ENCODE assay signal across 13 cellular contexts in the genomic region with DNA sequence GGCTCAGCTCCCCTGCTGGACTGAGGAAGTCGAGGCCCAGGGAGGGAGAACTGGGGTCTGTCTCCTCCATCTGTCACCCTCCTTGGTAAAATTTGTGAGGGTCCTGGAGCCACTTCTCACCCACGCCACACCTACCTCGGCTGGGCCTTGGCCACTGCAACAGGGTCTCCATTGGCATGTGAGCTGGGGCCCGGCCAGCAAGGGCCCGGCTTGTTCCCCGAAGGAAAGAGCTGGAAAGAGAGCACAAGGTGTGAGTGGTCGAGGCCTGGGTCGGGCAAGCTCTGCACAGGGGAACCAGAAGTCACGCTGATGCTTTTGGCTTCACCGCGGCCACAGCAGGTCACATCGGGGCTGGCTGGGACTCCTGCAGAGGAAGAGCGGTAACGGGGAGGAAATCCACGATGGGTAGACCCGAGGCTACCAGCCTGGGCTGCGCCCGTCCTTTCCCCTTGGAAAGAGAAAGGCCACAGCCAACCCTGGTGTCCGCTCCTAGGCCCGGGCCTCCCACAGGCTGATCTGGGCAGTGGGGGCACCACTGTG. TPM values are rescaled to one million over a fixed set of nuclear protein-coding genes. Genes with fewer than 3 reads are reported as not detected.
DNase-seq lines count a peak whose midpoint lies in the region; ATAC-seq and TF ChIP-seq lines count a peak whose summit lies in the region.
"Had no signal": no experiment of that assay in that cellular context is flagged by ENCODE, and none has a peak within 500 bp of the region (broad histone marks: within the 10 kb centered on the region; RNA-seq: fewer than 3 reads in every experiment).

No MANE protein-coding gene starts in this region.

- intact Hi-C loops in esophagus squamous epithelium (cut with DNase I): loop anchor here (10.0 kb wide), 1 partner anchor 189 kb away; a partner anchor contains a TSS

- H4K8ac ChIP-seq in neuronal stem cell (ENCODE audit: low read depth, low read length): no peak overlapping the region

- peaks cover 24% of the 10 kb centered on the region for H3K27me3 Mint-ChIP-seq in activated naive CD4-positive, alpha-beta T cell treated with anti-CD3 and anti-CD28 coated beads, Interleukin-2, amount 10 ng/mL, durations not matched to agents 7 days and 5 days

- peak overlapping the region; percentile 76 for H2AK5ac ChIP-seq in neuronal stem cell (ENCODE audit: low read depth, low read length)

- H3K4me2 ChIP-seq in BLaER1 (no peak overlapping the region), neuronal stem cell (ENCODE audit: insufficient read depth, low read length, poor library complexity, severe bottlenecking) (no peak overlapping the region)

- no peak overlapping the region for H3K4me3 ChIP-seq in BLaER1
- H3K4me3 ChIP-seq in H7 (ENCODE audit: insufficient read depth, low read depth, low read length): no peak overlapping the region
- peak overlapping the region in 3 of 4 donors; percentile 34 to 50 (median 40) for H3K4me3 ChIP-seq in esophagus squamous epithelium
- H3K4me3 ChIP-seq in neuronal stem cell (ENCODE audit: low read length in 2 of 2): no peak overlapping the region
- no peak overlapping the region for H3K4me3 ChIP-seq in upper lobe of left lung

- H2AFZ ChIP-seq in neuronal stem cell (ENCODE audit: low read length): no peak overlapping the region

- H3K23ac ChIP-seq in neuronal stem cell (ENCODE audit: low read depth, low read length, poor library complexity): no peak overlapping the region

- TF ChIP-seq CTCF in esophagus squamous epithelium (IDR thresholded peaks at IDR 0.05) (no peak), upper lobe of left lung (IDR thresholded peaks at IDR 0.05) (no peak)

- TF ChIP-seq EP300 in upper lobe of left lung (IDR thresholded peaks at IDR 0.05): no peak

- no peaks in the 10 kb centered on the region for H3K79me1 ChIP-seq in neuronal stem cell (ENCODE audit: low read depth, low read length)

- no peak overlapping the region for H2BK5ac ChIP-seq in neuronal stem cell (ENCODE audit: low read length)

- DNase-seq in H7 (peak; percentile 36), esophagus squamous epithelium (lab: John Stamatoyannopoulos, UW) (no peak), neuronal stem cell (ENCODE audit: low spot score) (no peak), upper lobe of left lung (no peak), NCI-H1694 treated with DMSO at 0.1 percent for 48 hours (lab: John Stamatoyannopoulos, UW) (no peak), GF-D8 (lab: John Stamatoyannopoulos, UW) (no peak)
- no peak for DNase-seq in activated naive CD4-positive, alpha-beta T cell treated with anti-CD3 and anti-CD28 coated beads, Interleukin-2, amount 10 ng/mL, durations not matched to agents 7 days and 5 days
- DNase-seq: KG1; NCI-H1694; NK-92 treated with Interleukin-12 subunit alpha and Interleukin-12 subunit beta, amount 100 ng/mL, for 24 hours had no signal

- H3K27me3 ChIP-seq in BLaER1 (no peaks in the 10 kb centered on the region), H7 (ENCODE audit: control insufficient read depth, insufficient read depth, low read length) (no peaks in the 10 kb centered on the region), esophagus squamous epithelium (no peaks in the 10 kb centered on the region), neuronal stem cell (ENCODE audit: control insufficient read depth in 3 of 3, insufficient read depth in 3 of 3, low read depth in 1 of 3, low read length in 3 of 3) (no peaks in the 10 kb centered on the region), upper lobe of left lung (no peaks in the 10 kb centered on the region)

- H3K4me3 Mint-ChIP-seq in activated naive CD4-positive, alpha-beta T cell treated with anti-CD3 and anti-CD28 coated beads, Interleukin-2, amount 10 ng/mL, durations not matched to agents 7 days and 5 days: no peak overlapping the region

- H3K36me3 Mint-ChIP-seq in activated naive CD4-positive, alpha-beta T cell treated with anti-CD3 and anti-CD28 coated beads, Interleukin-2, amount 10 ng/mL, durations not matched to agents 7 days and 5 days: no peaks in the 10 kb centered on the region

- H3K4me1 ChIP-seq in BLaER1: peaks cover 58% of the 10 kb centered on the region
- peaks cover 28 to 84% (median 44%) of the 10 kb centered on the region in 3 donors for H3K4me1 ChIP-seq in esophagus squamous epithelium
- H3K4me1 ChIP-seq in neuronal stem cell (ENCODE audit: control insufficient read depth in 2 of 2, insufficient read depth in 1 of 2, low read depth in 1 of 2, low read length in 2 of 2): peaks cover 11 to 16% of the 10 kb centered on the region in 2 donors
- H3K4me1 ChIP-seq in upper lobe of left lung: peaks cover 12 to 27% (median 20%) of the 10 kb centered on the region in 4 donors

- no peak overlapping the region for H2BK12ac ChIP-seq in neuronal stem cell (ENCODE audit: low read length)

- peak overlapping the region; percentile 3 for H3K18ac ChIP-seq in neuronal stem cell (ENCODE audit: low read length)

- CTCF ChIA-PET in activated naive CD4-positive, alpha-beta T cell treated with anti-CD3 and anti-CD28 coated beads, Interleukin-2, amount 10 ng/mL, durations not matched to agents 7 days and 5 days (lab: Charles Lee): interaction anchor here (1.1 to 2.8 kb wide), 5 partner anchors 16 to 191 kb away, joined by 3 to 11 read pairs (median 8); a partner anchor contains a TSS

- no peak for TF ChIP-seq POLR2A in esophagus squamous epithelium (IDR thresholded peaks at IDR 0.05)
- TF ChIP-seq POLR2A in upper lobe of left lung (IDR thresholded peaks at IDR 0.05): no peak

- H3K27ac ChIP-seq in BLaER1 (no peak overlapping the region), esophagus squamous epithelium (peak overlapping the region; percentile 79 to 95 (median 90)), neuronal stem cell (replicated peaks; ENCODE audit: low read length) (no peak overlapping the region), upper lobe of left lung (no peak overlapping the region)

- H3K14ac ChIP-seq in neuronal stem cell (ENCODE audit: low read length): no peak overlapping the region

- no peaks in the 10 kb centered on the region for H4K20me1 ChIP-seq in BLaER1

- H4K91ac ChIP-seq in neuronal stem cell (ENCODE audit: low read depth, low read length, poor library complexity): no peak overlapping the region

- no peak overlapping the region for H3K4ac ChIP-seq in neuronal stem cell (ENCODE audit: low read length)

- no peak overlapping the region for H2BK15ac ChIP-seq in neuronal stem cell (ENCODE audit: low read length)

- 74 to 77% methylated on average over 7 to 15 of the region's 20 CpGs for WGBS in esophagus squamous epithelium, 2 donors
- no CpG with 5 or more reads among the region's 20 CpGs for WGBS in neuronal stem cell (ENCODE audit: extremely low coverage in 2 of 2, insufficient read length in 2 of 2, insufficient replicate concordance in 1 of 2), 2 donors
- WGBS in upper lobe of left lung, 2 donors: 90 to 93% methylated on average over 7 to 20 of the region's 20 CpGs

- ATAC-seq in upper lobe of left lung (ENCODE audit: low FRiP score in 2 of 2): no peak

- H3K9ac ChIP-seq in BLaER1 (0 out of 2 replicates have a peak overlapping the region, but pooled peaks have one; percentile 9), neuronal stem cell (ENCODE audit: low read depth, low read length, poor library complexity) (peak overlapping the region; percentile 45)

- no peaks in the 10 kb centered on the region for H3K36me3 ChIP-seq in BLaER1
- H3K36me3 ChIP-seq in H7 (replicated peaks; ENCODE audit: control insufficient read depth, insufficient read depth, low read length): no peaks in the 10 kb centered on the region
- no peaks in the 10 kb centered on the region for H3K36me3 ChIP-seq in esophagus squamous epithelium
- no peaks in the 10 kb centered on the region for H3K36me3 ChIP-seq in neuronal stem cell (replicated peaks in 1 of 2; ENCODE audit: control insufficient read depth in 2 of 2, insufficient read depth in 2 of 2, low read length in 2 of 2)
- H3K36me3 ChIP-seq in upper lobe of left lung: no peaks in the 10 kb centered on the region

- peaks cover 30% of the 10 kb centered on the region for H3K4me1 Mint-ChIP-seq in activated naive CD4-positive, alpha-beta T cell treated with anti-CD3 and anti-CD28 coated beads, Interleukin-2, amount 10 ng/mL, durations not matched to agents 7 days and 5 days

- H3K9me3 Mint-ChIP-seq in activated naive CD4-positive, alpha-beta T cell treated with anti-CD3 and anti-CD28 coated beads, Interleukin-2, amount 10 ng/mL, durations not matched to agents 7 days and 5 days: no peaks in the 10 kb centered on the region

- H3K27ac Mint-ChIP-seq in activated naive CD4-positive, alpha-beta T cell treated with anti-CD3 and anti-CD28 coated beads, Interleukin-2, amount 10 ng/mL, durations not matched to agents 7 days and 5 days: no peak overlapping the region

- H3K9me3 ChIP-seq in BLaER1: no peaks in the 10 kb centered on the region
- H3K9me3 ChIP-seq in esophagus squamous epithelium: no peaks in the 10 kb centered on the region
- no peaks in the 10 kb centered on the region for H3K9me3 ChIP-seq in neuronal stem cell (replicated peaks in 1 of 2; ENCODE audit: control insufficient read depth in 2 of 2, insufficient read depth in 1 of 2, low read depth in 1 of 2, low read length in 2 of 2)
- no peaks in the 10 kb centered on the region for H3K9me3 ChIP-seq in upper lobe of left lung

- no peak overlapping the region for H2BK120ac ChIP-seq in neuronal stem cell (ENCODE audit: low read depth, low read length)

RNA-seq across cellular contexts. Expression of a gene that starts 9.0 kb away (rescaled TPM):
- not detected in 2 replicates for total RNA-seq in H7 (2014; rRNA removed; shearing (Covaris generic))
- total RNA-seq in esophagus squamous epithelium (not detected), upper lobe of left lung (1 to 10 TPM in 2 of 6 donors, not detected in 4; 1.3 to 5.2 TPM)
- polyA plus RNA-seq in neuronal stem cell (2013, experiment 1 of 2): 0.08 TPM
- not detected for polyA plus RNA-seq in neuronal stem cell (2013, experiment 2 of 2)
- total RNA-seq: M059J had no signal

RNA-seq across cellular contexts. Expression of a gene that starts 20.0 kb away (rescaled TPM):
- total RNA-seq in H7 (2014; rRNA removed; shearing (Covaris generic)): 3.4 and 4.1 TPM in 2 replicates
- 1 to 10 TPM; 1.8 to 6.3 (median 4.0) TPM for total RNA-seq in esophagus squamous epithelium
- polyA plus RNA-seq in neuronal stem cell (2013, experiment 1 of 2): 1.8 TPM
- 2.1 TPM for polyA plus RNA-seq in neuronal stem cell (2013, experiment 2 of 2)
- total RNA-seq in upper lobe of left lung: 1 to 10 TPM in 5 of 6 donors, under 1 TPM in 1; 0.46 to 4.4 (median 2.1) TPM

RNA-seq across cellular contexts. Expression of a gene that starts 20.1 kb away (rescaled TPM):
- total RNA-seq in H7 (2014; rRNA removed; shearing (Covaris generic)): 22.8 and 25.0 TPM in 2 replicates
- total RNA-seq in esophagus squamous epithelium (10 to 100 TPM; 28.0 to 56.9 (median 36.0) TPM), upper lobe of left lung (10 to 100 TPM; 30.4 to 95.3 (median 35.3) TPM)
- 19.7 TPM for polyA plus RNA-seq in neuronal stem cell (2013, experiment 1 of 2)
- polyA plus RNA-seq in neuronal stem cell (2013, experiment 2 of 2): 18.7 TPM

RNA-seq across cellular contexts. Expression of a gene that starts 52.3 kb away (rescaled TPM):
- total RNA-seq in H7 (2014; rRNA removed; shearing (Covaris generic)): 0.07 and 0.10 TPM in 2 replicates
- total RNA-seq in esophagus squamous epithelium: 1 to 10 TPM; 2.3 to 8.0 (median 3.3) TPM
- 2.8 TPM for polyA plus RNA-seq in neuronal stem cell (2013, experiment 1 of 2)
- polyA plus RNA-seq in neuronal stem cell (2013, experiment 2 of 2): 2.8 TPM
- 1 to 10 TPM; 1.5 to 4.3 (median 2.5) TPM for total RNA-seq in upper lobe of left lung
- total RNA-seq: A673 had no signal

Comparison
In these comparisons a context has a peak if more than half of its experiments do, and no peak if none do; other contexts are left out.
1. H3K27ac ChIP-seq: peak in esophagus squamous epithelium (4 of 4); none in BLaER1 (single experiment), neuronal stem cell (single experiment) and upper lobe of left lung (0 of 4).
2. H3K4me3 ChIP-seq: peak in esophagus squamous epithelium (3 of 4); none in BLaER1 (single experiment), H7 (single experiment), neuronal stem cell (0 of 2) and upper lobe of left lung (0 of 4).